In the genomic region with DNA sequence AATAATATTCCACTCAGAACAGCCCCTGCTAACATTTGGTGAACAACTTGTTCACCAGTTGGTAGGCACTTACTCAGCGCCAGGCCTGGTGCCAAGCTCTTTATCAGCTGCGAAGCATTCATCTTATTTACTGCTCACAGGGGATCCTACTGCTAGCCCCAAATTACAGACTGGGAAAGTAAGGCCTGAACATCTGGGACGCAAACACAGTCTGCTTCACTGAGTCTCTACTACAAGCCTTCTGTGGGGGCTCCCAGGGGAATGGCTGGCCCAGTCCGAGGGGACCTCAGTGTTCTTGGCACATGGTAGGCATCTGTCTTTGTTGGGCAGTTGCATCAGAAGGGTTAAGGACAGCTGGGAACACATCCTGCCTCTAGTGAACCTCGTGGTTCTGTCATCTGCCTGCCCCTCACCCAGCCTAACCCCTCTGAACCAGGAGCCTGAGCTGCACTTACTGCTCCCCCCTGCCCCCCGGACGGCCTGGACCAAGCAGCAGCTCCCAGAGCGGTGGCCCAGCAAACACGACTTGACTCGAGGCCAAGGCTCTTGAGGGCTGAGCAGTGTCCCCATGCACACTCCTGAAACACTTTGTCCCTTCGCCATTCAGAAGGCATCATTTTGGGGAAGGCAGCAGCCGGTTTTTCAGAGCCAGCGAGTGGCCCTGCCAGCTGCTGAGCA, we compare ENCODE assay signal across 8 cellular contexts. TPM values are rescaled to one million over a fixed set of nuclear protein-coding genes. Genes with fewer than 3 reads are reported as not detected.
DNase-seq lines count a peak whose midpoint lies in the region; ATAC-seq, FAIRE-seq and TF ChIP-seq lines count a peak whose summit lies in the region.

Gene PHYHD1 (plus strand): TSS at position 602 of the 678 bp plus-strand sequence. CDS start 1,342 bp downstream, outside the sequence.

- H3K27ac Mint-ChIP-seq in glutamatergic neuron (ENCODE audit: unreplicated experiment), result peak within 1 kb of the TSS; percentile 93

- DNase-seq in GM04504 (ENCODE audit: low read depth) (peak; percentile 69), glutamatergic neuron (peak; percentile 67), pancreas (peak; percentile 62 to 82 (median 72)), COLO668 (lab: John Stamatoyannopoulos, UW; ENCODE audit: unreplicated experiment) (no peak), islet precursor cell (no peak)
- no peak for DNase-seq in activated effector memory CD4-positive, alpha-beta T cell treated with anti-CD3 and anti-CD28 coated beads, Interleukin-2, amount 50 U/mL, for 16 hours

- H3K9me3 Mint-ChIP-seq in glutamatergic neuron (ENCODE audit: unreplicated experiment), result peaks cover 7% of the 10 kb centered on the region

- H3K4me1 Mint-ChIP-seq in glutamatergic neuron (ENCODE audit: low read depth, unreplicated experiment), result peaks cover 15% of the 10 kb centered on the region

- intact Hi-C loops in pancreas (cut with DNase I), result loop anchor here in 1 of 3 donors (10.0 kb wide), 1 partner anchor 56 kb away; no protein-coding TSS in a partner anchor

- H3K27ac ChIP-seq in pancreas, result peak within 1 kb of the TSS; percentile 49 to 89 (median 80)

- H3K4me1 ChIP-seq in pancreas, result peaks cover 20 to 41% (median 40%) of the 10 kb centered on the region in 3 donors

- TF ChIP-seq CTCF in glutamatergic neuron (IDR thresholded peaks at IDR 0.05; ENCODE audit: partially characterized antibody, unreplicated experiment), result no peak
- TF ChIP-seq CTCF in pancreas (IDR thresholded peaks at IDR 0.05), result no peak

- peak; percentile 58 for ATAC-seq in SK-N-SH treated with all-trans-retinoic acid at 6 μM for 48 hours
- ATAC-seq in pancreas, result peak in 1 of 4 donors; percentile 22
- no peak for ATAC-seq in HG02798 (IDR thresholded peaks at IDR 0.05; ENCODE audit: poor library complexity, unreplicated experiment)

- no peaks in the 10 kb centered on the region for H3K27me3 ChIP-seq in pancreas

- FAIRE-seq in pancreas (lab: Jason Lieb, UNC), result no peak

- H3K9me3 ChIP-seq in pancreas, result no peaks in the 10 kb centered on the region

- H3K4me3 ChIP-seq in pancreas, result peak within 1 kb of the TSS; percentile 32 to 66 (median 46)

- peak within 1 kb of the TSS; percentile 71 for H3K4me3 Mint-ChIP-seq in glutamatergic neuron (ENCODE audit: unreplicated experiment)

- 37 to 39% methylated on average over 13 of the region's 13 CpGs for WGBS in pancreas, 2 donors

- H3K27me3 Mint-ChIP-seq in glutamatergic neuron (ENCODE audit: unreplicated experiment), result peaks cover 14% of the 10 kb centered on the region

- H3K36me3 ChIP-seq in pancreas, result no peaks in the 10 kb centered on the region

- H3K36me3 Mint-ChIP-seq in glutamatergic neuron (ENCODE audit: unreplicated experiment), result no peaks in the 10 kb centered on the region

TF ChIP-seq in SK-N-SH treated with all-trans-retinoic acid at 6 μM for 48 hours, 23 proteins besides CTCF, POLR2A, EP300 and RAD21:
- TF ChIP-seq POU6F1 (CRISPR knock-in tag; IDR thresholded peaks at IDR 0.05; ENCODE audit: borderline replicate concordance, low read depth), result no peak
- no peak for TF ChIP-seq ZNF70 (CRISPR knock-in tag; IDR thresholded peaks at IDR 0.05)
- TF ChIP-seq ZC3H10 (CRISPR knock-in tag; IDR thresholded peaks at IDR 0.05), result no peak
- no peak for TF ChIP-seq ARNTL (CRISPR knock-in tag; IDR thresholded peaks at IDR 0.05; ENCODE audit: borderline replicate concordance, low read depth)
- no peak for TF ChIP-seq ESRRG (CRISPR knock-in tag; IDR thresholded peaks at IDR 0.05)
- TF ChIP-seq ZFP3 (CRISPR knock-in tag; IDR thresholded peaks at IDR 0.05), result no peak
- no peak for TF ChIP-seq GLIS3 (CRISPR knock-in tag; IDR thresholded peaks at IDR 0.05)
- no peak for TF ChIP-seq ZFP30 (CRISPR knock-in tag; IDR thresholded peaks at IDR 0.05)
- no peak for TF ChIP-seq PATZ1 (CRISPR knock-in tag; IDR thresholded peaks at IDR 0.05; ENCODE audit: borderline replicate concordance)
- TF ChIP-seq SNAI2 (CRISPR knock-in tag; IDR thresholded peaks at IDR 0.05), result no peak
- no peak for TF ChIP-seq ISL1 (CRISPR knock-in tag; IDR thresholded peaks at IDR 0.05)
- TF ChIP-seq TOX (CRISPR knock-in tag; IDR thresholded peaks at IDR 0.05; ENCODE audit: borderline replicate concordance), result no peak

RNA-seq across cellular contexts. Expression of gene PHYHD1, which starts in this region (rescaled TPM):
- total RNA-seq in glutamatergic neuron (ENCODE audit: unreplicated experiment), result 4.4 TPM
- total RNA-seq in pancreas, result 10 to 100 TPM; 20.7 to 48.7 (median 42.2) TPM
- 10 to 100 TPM; 45.7 to 71.3 TPM for polyA plus RNA-seq in pancreas

Comparison
In these comparisons a context has a peak if more than half of its experiments do, and no peak if none do; other contexts are left out.
1. DNase-seq: peak in GM04504 (single experiment), glutamatergic neuron (single experiment) and pancreas (6 of 6); none in COLO668 (single experiment), islet precursor cell (single experiment) and activated effector memory CD4-positive, alpha-beta T cell treated with anti-CD3 and anti-CD28 coated beads, Interleukin-2, amount 50 U/mL, for 16 hours (single experiment).